ENCODE assay signal across 20 cellular contexts in genomic region chr13:42388326-42388725, GRCh38.
"Had no signal": no experiment of that assay in that cellular context is flagged by ENCODE, and none has a peak within 500 bp of the region (broad histone marks: within the 10 kb centered on the region; RNA-seq: fewer than 3 reads in every experiment).

No MANE protein-coding gene starts in this region.

- H3K36me3 ChIP-seq: gastroesophageal sphincter, ovary, prostate gland, thoracic aorta had no signal

- H3K27me3 ChIP-seq: gastroesophageal sphincter, ovary had no signal

- DNase-seq: activated effector memory CD4-positive, alpha-beta T cell treated with anti-CD3 and anti-CD28 coated beads, Interleukin-2, amount 50 U/mL, for 16 hours; activated naive CD4-positive, alpha-beta T cell treated with anti-CD3 and anti-CD28 coated beads, Interleukin-2, amount 10 ng/mL, durations not matched to agents 7 days and 5 days; activated T-cell treated with anti-CD3 and anti-CD28 coated beads, Interleukin-2, amount 50 U/mL, for 72 hours; amygdala; cortex of kidney; endodermal cell; head of caudate nucleus; islet precursor cell; left cardiac atrium; ovary; stimulated activated CD4-positive, alpha-beta T cell treated with anti-CD3 and anti-CD28 coated beads, Interleukin-2, amount 100 ng/mL, for 48 hours; stimulated activated CD8-positive, alpha-beta memory T cell treated with anti-CD3 and anti-CD28 coated beads, Interleukin-4, amount 100 ng/mL, for 48 hours; stimulated activated naive B cell treated with anti-CD40 and anti-IgM and Interleukin-4, amounts not matched to agents 10 μg/mL and 1 μg/mL and 100 μg/mL, for 72 hours; T-helper 17 cell had no signal

- H3K4me3 Mint-ChIP-seq: activated naive CD4-positive, alpha-beta T cell treated with anti-CD3 and anti-CD28 coated beads, Interleukin-2, amount 10 ng/mL, durations not matched to agents 7 days and 5 days; activated T-cell treated with anti-CD3 and anti-CD28 coated beads, Interleukin-2, amount 50 U/mL, for 72 hours; endodermal cell; memory B cell; natural killer cell treated with Interleukin-12 subunit alpha and Interleukin-12 subunit beta and Interleukin-15 and Interleukin-18, amount 100 ng/mL, for 72 hours; stimulated activated naive B cell treated with anti-CD40 and anti-IgM and Interleukin-4, amounts not matched to agents 10 μg/mL and 1 μg/mL and 100 μg/mL, for 72 hours; T-helper 17 cell; type B pancreatic cell had no signal

- H3K27me3 Mint-ChIP-seq: activated naive CD4-positive, alpha-beta T cell treated with anti-CD3 and anti-CD28 coated beads, Interleukin-2, amount 10 ng/mL, durations not matched to agents 7 days and 5 days; memory B cell; stimulated activated naive B cell treated with anti-CD40 and anti-IgM and Interleukin-4, amounts not matched to agents 10 μg/mL and 1 μg/mL and 100 μg/mL, for 72 hours; T-helper 17 cell had no signal

- H3K4me3 ChIP-seq: gastroesophageal sphincter, ovary, prostate gland, thoracic aorta had no signal

- H3K4me1 ChIP-seq: gastroesophageal sphincter, prostate gland had no signal

- H3K9me3 ChIP-seq: gastroesophageal sphincter, ovary, prostate gland, thoracic aorta had no signal

- ATAC-seq: activated T-cell treated with anti-CD3 and anti-CD28 coated beads, Interleukin-2, amount 50 U/mL, for 72 hours; gastroesophageal sphincter; left cardiac atrium; natural killer cell treated with Interleukin-12 subunit alpha and Interleukin-12 subunit beta and Interleukin-15 and Interleukin-18, amount 100 ng/mL, for 72 hours; stimulated activated naive B cell treated with anti-CD40 and anti-IgM and Interleukin-4, amounts not matched to agents 10 μg/mL and 1 μg/mL and 100 μg/mL, for 72 hours; T-helper 17 cell had no signal

- H3K27ac Mint-ChIP-seq: activated naive CD4-positive, alpha-beta T cell treated with anti-CD3 and anti-CD28 coated beads, Interleukin-2, amount 10 ng/mL, durations not matched to agents 7 days and 5 days; activated T-cell treated with anti-CD3 and anti-CD28 coated beads, Interleukin-2, amount 50 U/mL, for 72 hours; endodermal cell; memory B cell; natural killer cell treated with Interleukin-12 subunit alpha and Interleukin-12 subunit beta and Interleukin-15 and Interleukin-18, amount 100 ng/mL, for 72 hours; stimulated activated naive B cell treated with anti-CD40 and anti-IgM and Interleukin-4, amounts not matched to agents 10 μg/mL and 1 μg/mL and 100 μg/mL, for 72 hours; T-helper 17 cell; type B pancreatic cell had no signal

- H3K9me3 Mint-ChIP-seq: natural killer cell treated with Interleukin-12 subunit alpha and Interleukin-12 subunit beta and Interleukin-15 and Interleukin-18, amount 100 ng/mL, for 72 hours had no signal

- H3K36me3 Mint-ChIP-seq: memory B cell; natural killer cell treated with Interleukin-12 subunit alpha and Interleukin-12 subunit beta and Interleukin-15 and Interleukin-18, amount 100 ng/mL, for 72 hours; stimulated activated naive B cell treated with anti-CD40 and anti-IgM and Interleukin-4, amounts not matched to agents 10 μg/mL and 1 μg/mL and 100 μg/mL, for 72 hours; type B pancreatic cell had no signal

- H3K27ac ChIP-seq: gastroesophageal sphincter, ovary, prostate gland, thoracic aorta had no signal
